Comparison of ENCODE assay signal across 10 cellular contexts in the genomic region with DNA sequence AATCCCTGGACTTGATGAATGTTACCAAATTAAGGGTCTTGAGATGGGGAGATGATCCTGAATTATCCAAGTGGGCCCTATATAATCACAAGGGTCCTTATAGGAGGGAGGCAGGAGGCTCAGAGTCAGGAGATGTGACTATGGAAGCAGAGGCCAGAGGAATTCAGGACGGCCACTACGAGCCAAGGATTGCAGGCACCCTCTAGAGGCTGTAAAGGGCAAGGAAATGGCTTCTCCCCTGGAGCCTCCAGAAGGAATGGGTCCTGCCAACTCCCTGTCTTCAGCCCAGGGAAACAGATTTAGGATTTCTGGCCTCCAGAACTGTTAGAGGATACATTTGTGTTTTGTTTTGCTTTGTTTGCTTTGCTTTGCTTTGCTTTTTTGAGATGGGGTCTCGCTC. TPM values are rescaled to one million over a fixed set of nuclear protein-coding genes. Genes with fewer than 3 reads are reported as not detected.
DNase-seq lines count a peak whose midpoint lies in the region; ATAC-seq and TF ChIP-seq lines count a peak whose summit lies in the region.
"Had no signal": no experiment of that assay in that cellular context is flagged by ENCODE, and none has a peak within 500 bp of the region (broad histone marks: within the 10 kb centered on the region; RNA-seq: fewer than 3 reads in every experiment).

No MANE protein-coding gene starts in this region.

- H3K4me3 ChIP-seq in AG04450 (ENCODE audit: low read depth, low read length) (no peak overlapping the region), H7 (ENCODE audit: insufficient read depth, low read depth, low read length) (no peak overlapping the region), hepatocyte (no peak overlapping the region), upper lobe of left lung (no peak overlapping the region)

- peak; percentile 46 for TF ChIP-seq CTCF in AG04450 (IDR thresholded peaks at IDR 0.05; ENCODE audit: low read depth, low read length)
- TF ChIP-seq CTCF in VCaP (conservative IDR thresholded peaks at IDR 0.05) = peak; percentile 32; the same call in 1 of the 2 replicates
- peak; percentile 27 for TF ChIP-seq CTCF in hepatocyte (IDR thresholded peaks at IDR 0.05; ENCODE audit: poor library complexity)
- TF ChIP-seq CTCF in upper lobe of left lung (IDR thresholded peaks at IDR 0.05) = peak in 2 of 6 experiments; percentile 19 to 21

- H3K4me1 ChIP-seq in hepatocyte (ENCODE audit: insufficient read depth) (peaks cover 28% of the 10 kb centered on the region), upper lobe of left lung (peaks cover 0 to 18% (median 3%) of the 10 kb centered on the region in 4 donors)

- 69% methylated on average over 3 of the region's 3 CpGs for WGBS in hepatocyte (ENCODE audit: low lambda C conversion rate, missing lambda C conversion rate)
- 72 to 78% methylated on average over 3 of the region's 3 CpGs for WGBS in upper lobe of left lung, 2 donors

- H3K36me3 ChIP-seq in H7 (replicated peaks; ENCODE audit: control insufficient read depth, insufficient read depth, low read length) (no peaks in the 10 kb centered on the region), hepatocyte (replicated peaks; ENCODE audit: insufficient read depth, low read depth) (no peaks in the 10 kb centered on the region), upper lobe of left lung (no peaks in the 10 kb centered on the region)

- H3K9me2 ChIP-seq in hepatocyte (replicated peaks; ENCODE audit: insufficient read depth) = no peaks in the 10 kb centered on the region

- no peak for ATAC-seq in upper lobe of left lung (ENCODE audit: low FRiP score in 2 of 2)
- ATAC-seq: T-cell had no signal

- H3K9me3 ChIP-seq in AG04450 (ENCODE audit: control insufficient read depth, insufficient read depth, low read length) (peaks cover 13% of the 10 kb centered on the region), hepatocyte (ENCODE audit: low read depth) (no peaks in the 10 kb centered on the region), upper lobe of left lung (no peaks in the 10 kb centered on the region)

- TF ChIP-seq EP300 in upper lobe of left lung (IDR thresholded peaks at IDR 0.05) = no peak

- H3K27me3 ChIP-seq in AG04450 (ENCODE audit: control insufficient read depth, insufficient read depth, low read length) (no peaks in the 10 kb centered on the region), H7 (ENCODE audit: control insufficient read depth, insufficient read depth, low read length) (no peaks in the 10 kb centered on the region), hepatocyte (no peaks in the 10 kb centered on the region), upper lobe of left lung (no peaks in the 10 kb centered on the region)

- H3K27ac ChIP-seq in AG04450 (ENCODE audit: low read depth, low read length) (peak overlapping the region; percentile 65), VCaP (no peak overlapping the region), hepatocyte (no peak overlapping the region), upper lobe of left lung (no peak overlapping the region)

- DNase-seq in AG04450 (ENCODE audit: low read depth, low spot score) (no peak), H7 (peak; percentile 75), hepatocyte (ENCODE audit: low spot score) (no peak), NCI-H1436 treated with DMSO at 0.1 percent for 48 hours (lab: John Stamatoyannopoulos, UW) (no peak), NCI-H1092 treated with DMSO at 0.1 percent for 48 hours (lab: John Stamatoyannopoulos, UW) (no peak), upper lobe of left lung (no peak)
- no peak for DNase-seq in activated effector memory CD4-positive, alpha-beta T cell treated with Interleukin-2 at 50 U/mL for 16 hours
- DNase-seq: activated T-cell treated with anti-CD3 and anti-CD28 coated beads, Interleukin-2, amount 50 U/mL, for 24 hours; T-cell had no signal

- H4K20me1 ChIP-seq in hepatocyte (ENCODE audit: insufficient read depth, poor library complexity, severe bottlenecking) = no peaks in the 10 kb centered on the region

- no peaks in the 10 kb centered on the region for H3K79me2 ChIP-seq in hepatocyte

- no peak for TF ChIP-seq POLR2A in upper lobe of left lung (IDR thresholded peaks at IDR 0.05)

- CTCF ChIA-PET in AG04450 (lab: Charles Lee) = interaction anchor here (0.9 to 5.6 kb wide), 3 partner anchors 11 to 164 kb away, joined by 4 to 26 read pairs (median 6); no protein-coding TSS in a partner anchor

- no peak overlapping the region for H2AFZ ChIP-seq in hepatocyte

- no peak overlapping the region for H3K4me2 ChIP-seq in hepatocyte

- POLR2A ChIA-PET in AG04450 (lab: Yijun Ruan, JAX) = no interaction called here

RNA-seq across cellular contexts. Expression of gene BDKRB1, which starts 8.8 kb away (rescaled TPM):
- 160 and 215 TPM in 2 replicates for polyA plus RNA-seq in AG04450 (2011; rRNA removed)
- polyA minus RNA-seq in AG04450 (2011; rRNA and poly(A)+ RNA removed) = 155 and 203 TPM in 2 replicates
- 0.41 and 1.4 TPM in 2 replicates for total RNA-seq in H7 (2014; rRNA removed; shearing (Covaris generic))
- 11.9 and 15.3 TPM in 2 replicates for total RNA-seq in hepatocyte
- 33.0 and 48.6 TPM in 2 replicates for polyA plus RNA-seq in hepatocyte
- under 1 TPM in 3 of 6 donors, not detected in 3; 0.24 to 0.46 (median 0.31) TPM for total RNA-seq in upper lobe of left lung
- total RNA-seq: T-cell had no signal
